ENCODE assay signal across 22 cellular contexts in the genomic region with DNA sequence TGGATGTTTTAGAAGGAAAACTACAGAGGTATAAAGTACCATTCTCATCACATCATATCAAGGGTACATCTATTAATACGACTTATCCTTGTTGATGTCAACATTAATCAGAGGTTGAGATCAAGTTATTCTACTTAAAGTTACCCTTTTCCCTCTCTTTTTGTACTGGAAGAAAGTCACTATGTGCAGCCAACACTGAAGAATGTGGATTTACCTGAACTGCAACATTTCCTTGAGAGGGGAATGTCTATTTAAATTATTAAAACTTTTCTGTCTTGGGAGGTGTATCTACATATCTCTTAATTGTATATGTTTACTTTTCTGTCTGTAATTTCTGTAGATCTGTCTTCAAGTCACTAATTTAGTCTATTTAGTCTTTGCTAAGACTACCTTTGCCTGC. TPM values are rescaled to one million over a fixed set of nuclear protein-coding genes. Genes with fewer than 3 reads are reported as not detected.
DNase-seq lines count a peak whose midpoint lies in the region; ATAC-seq, FAIRE-seq and TF ChIP-seq lines count a peak whose summit lies in the region.
"Had no signal": no experiment of that assay in that cellular context is flagged by ENCODE, and none has a peak within 500 bp of the region (broad histone marks: within the 10 kb centered on the region; RNA-seq: fewer than 3 reads in every experiment).

No MANE protein-coding gene starts in this region.

- no peak for ATAC-seq in psoas muscle
- ATAC-seq in GM18519 (IDR thresholded peaks at IDR 0.05; ENCODE audit: low FRiP score, unreplicated experiment): no peak
- ATAC-seq: CD8-positive, alpha-beta T cell; GM12878; GM23338; HCT116 had no signal

- no peaks in the 10 kb centered on the region for H3K27me3 ChIP-seq in bronchial epithelial cell (ENCODE audit: control insufficient read depth, insufficient read depth, low read length)
- H3K27me3 ChIP-seq in osteoblast (ENCODE audit: insufficient read depth, low read length): no peaks in the 10 kb centered on the region
- H3K27me3 ChIP-seq in tibial nerve: no peaks in the 10 kb centered on the region
- no peaks in the 10 kb centered on the region for H3K27me3 ChIP-seq in psoas muscle (ENCODE audit: insufficient read depth in 3 of 3, low read length in 2 of 3)
- H3K27me3 ChIP-seq: BLaER1 had no signal

- H3K4me3 ChIP-seq in bronchial epithelial cell (ENCODE audit: low read depth, low read length) (no peak overlapping the region), osteoblast (ENCODE audit: insufficient read depth, low read length) (no peak overlapping the region), tibial nerve (no peak overlapping the region), psoas muscle (no peak overlapping the region)
- H3K4me3 ChIP-seq: BLaER1, GM12878, GM23338 had no signal

- no peak overlapping the region for H3K4me2 ChIP-seq in osteoblast (ENCODE audit: insufficient read depth, low read length)
- H3K4me2 ChIP-seq: BLaER1, GM23338 had no signal

- H4K20me1 ChIP-seq in osteoblast (ENCODE audit: insufficient read depth, low read length): peaks cover 12% of the 10 kb centered on the region

- 94 to 100% methylated on average over 1 of the region's 1 CpG for WGBS in tibial nerve, 2 donors
- WGBS in psoas muscle, 3 donors: 94 to 99% (median 98%) methylated on average over 1 of the region's 1 CpG

- TF ChIP-seq CTCF in bronchial epithelial cell (IDR thresholded peaks at IDR 0.05; ENCODE audit: insufficient read depth, low read length, severe bottlenecking) (no peak), osteoblast (IDR thresholded peaks at IDR 0.05; ENCODE audit: extremely low read depth, low read depth, low read length) (no peak), tibial nerve (IDR thresholded peaks at IDR 0.05) (no peak), psoas muscle (IDR thresholded peaks at IDR 0.05) (no peak)

- intact Hi-C loops in psoas muscle (cut with DNase I): loop anchor here in 1 of 2 donors (5.0 kb wide), 1 partner anchor 37 kb away; the partner anchor contains the start of gene CLN5

- H3K4me1 ChIP-seq in osteoblast (ENCODE audit: insufficient read depth, low read length): peaks cover 27% of the 10 kb centered on the region
- H3K4me1 ChIP-seq in tibial nerve: peaks cover 0 to 20% (median 8%) of the 10 kb centered on the region in 4 donors
- peaks cover 14% of the 10 kb centered on the region for H3K4me1 ChIP-seq in psoas muscle

- FAIRE-seq in bronchial epithelial cell (lab: Jason Lieb, UNC): no peak
- FAIRE-seq: D721Med, GM12878 had no signal

- no peaks in the 10 kb centered on the region for H3K36me3 ChIP-seq in bronchial epithelial cell (ENCODE audit: control insufficient read depth, insufficient read depth, low read length)
- no peaks in the 10 kb centered on the region for H3K36me3 ChIP-seq in osteoblast (ENCODE audit: insufficient read depth, low read length)
- no peaks in the 10 kb centered on the region for H3K36me3 ChIP-seq in tibial nerve
- no peaks in the 10 kb centered on the region for H3K36me3 ChIP-seq in psoas muscle (ENCODE audit: insufficient read depth in 1 of 2, low read depth in 1 of 2)
- H3K36me3 ChIP-seq: BLaER1 had no signal

- no peak for TF ChIP-seq RAD21 in Ishikawa (IDR thresholded peaks at IDR 0.05; ENCODE audit: low read depth)

- no peak for TF ChIP-seq POLR2A in tibial nerve (IDR thresholded peaks at IDR 0.05)

- H3K9me3 ChIP-seq in osteoblast (ENCODE audit: low read depth, low read length) (no peaks in the 10 kb centered on the region), tibial nerve (no peaks in the 10 kb centered on the region), psoas muscle (no peaks in the 10 kb centered on the region)

- H3K27ac ChIP-seq in osteoblast (ENCODE audit: low read depth, low read length) (no peak overlapping the region), tibial nerve (peak overlapping the region in 2 of 4 donors; percentile 35 to 95), psoas muscle (no peak overlapping the region)
- H3K27ac ChIP-seq: 22Rv1, BLaER1, C4-2B had no signal

- no peak overlapping the region for H2AFZ ChIP-seq in osteoblast (ENCODE audit: low read length)
- H2AFZ ChIP-seq: GM23338 had no signal

- TF ChIP-seq EP300 in Ishikawa (IDR thresholded peaks at IDR 0.05; ENCODE audit: borderline replicate concordance) (no peak), tibial nerve (IDR thresholded peaks at IDR 0.05) (no peak)

- DNase-seq in bronchial epithelial cell (ENCODE audit: low read depth) (peak; percentile 19), left kidney (ENCODE audit: low read depth, low spot score) (peak; percentile 7), osteoblast (ENCODE audit: insufficient read length, low spot score, missing footprints) (peak; percentile 9), tibial nerve (ENCODE audit: low spot score in 2 of 2) (no peak), COLO829 (ENCODE audit: low spot score) (no peak), psoas muscle (no peak)
- DNase-seq: CD4-positive, CD25-positive, alpha-beta regulatory T cell; CD8-positive, alpha-beta T cell; DMS 273 treated with DMSO at 0.1 percent for 48 hours; DMS79; EL; GDM1; H9 had no signal

- peaks cover 24% of the 10 kb centered on the region for H3K79me2 ChIP-seq in osteoblast (ENCODE audit: insufficient read depth, low read length)

TF ChIP-seq in Ishikawa, 13 proteins besides CTCF, POLR2A, EP300 and RAD21:
- TF ChIP-seq YY1 (IDR thresholded peaks at IDR 0.05; ENCODE audit: low read depth) (no peak), TCF12 (IDR thresholded peaks at IDR 0.05; ENCODE audit: low read depth) (no peak), TEAD4 (IDR thresholded peaks at IDR 0.05) (peak; percentile 71), CEBPB (IDR thresholded peaks at IDR 0.05) (no peak)
- TF ChIP-seq, protein P1, sequence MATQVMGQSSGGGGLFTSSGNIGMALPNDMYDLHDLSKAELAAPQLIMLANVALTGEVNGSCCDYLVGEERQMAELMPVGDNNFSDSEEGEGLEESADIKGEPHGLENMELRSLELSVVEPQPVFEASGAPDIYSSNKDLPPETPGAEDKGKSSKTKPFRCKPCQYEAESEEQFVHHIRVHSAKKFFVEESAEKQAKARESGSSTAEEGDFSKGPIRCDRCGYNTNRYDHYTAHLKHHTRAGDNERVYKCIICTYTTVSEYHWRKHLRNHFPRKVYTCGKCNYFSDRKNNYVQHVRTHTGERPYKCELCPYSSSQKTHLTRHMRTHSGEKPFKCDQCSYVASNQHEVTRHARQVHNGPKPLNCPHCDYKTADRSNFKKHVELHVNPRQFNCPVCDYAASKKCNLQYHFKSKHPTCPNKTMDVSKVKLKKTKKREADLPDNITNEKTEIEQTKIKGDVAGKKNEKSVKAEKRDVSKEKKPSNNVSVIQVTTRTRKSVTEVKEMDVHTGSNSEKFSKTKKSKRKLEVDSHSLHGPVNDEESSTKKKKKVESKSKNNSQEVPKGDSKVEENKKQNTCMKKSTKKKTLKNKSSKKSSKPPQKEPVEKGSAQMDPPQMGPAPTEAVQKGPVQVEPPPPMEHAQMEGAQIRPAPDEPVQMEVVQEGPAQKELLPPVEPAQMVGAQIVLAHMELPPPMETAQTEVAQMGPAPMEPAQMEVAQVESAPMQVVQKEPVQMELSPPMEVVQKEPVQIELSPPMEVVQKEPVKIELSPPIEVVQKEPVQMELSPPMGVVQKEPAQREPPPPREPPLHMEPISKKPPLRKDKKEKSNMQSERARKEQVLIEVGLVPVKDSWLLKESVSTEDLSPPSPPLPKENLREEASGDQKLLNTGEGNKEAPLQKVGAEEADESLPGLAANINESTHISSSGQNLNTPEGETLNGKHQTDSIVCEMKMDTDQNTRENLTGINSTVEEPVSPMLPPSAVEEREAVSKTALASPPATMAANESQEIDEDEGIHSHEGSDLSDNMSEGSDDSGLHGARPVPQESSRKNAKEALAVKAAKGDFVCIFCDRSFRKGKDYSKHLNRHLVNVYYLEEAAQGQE (IDR thresholded peaks at IDR 0.05; ENCODE audit: low read depth): no peak

RNA-seq across cellular contexts. Expression of gene FBXL3, which starts 2.5 kb away (rescaled TPM):
- total RNA-seq in bronchial epithelial cell: 42.9 and 51.6 TPM in 2 replicates
- 69.2 and 76.0 TPM in 2 replicates for total RNA-seq in osteoblast
- total RNA-seq in tibial nerve: 100 to 1,000 TPM; 156 to 223 (median 175) TPM
- total RNA-seq in psoas muscle: 10 to 100 TPM; 23.5 to 40.4 (median 24.4) TPM
- 10 to 100 TPM; 12.5 to 41.3 (median 25.1) TPM for polyA plus RNA-seq in psoas muscle

RNA-seq across cellular contexts. Expression of gene CLN5, which starts 37.6 kb away (rescaled TPM):
- total RNA-seq in bronchial epithelial cell (21.1 and 27.0 TPM in 2 replicates), osteoblast (42.0 and 45.1 TPM in 2 replicates), tibial nerve (10 to 100 TPM; 28.8 to 47.3 (median 35.1) TPM), psoas muscle (1 to 10 TPM; 5.8 to 9.5 (median 8.9) TPM)
- polyA plus RNA-seq in psoas muscle: 10 to 100 TPM in 1 of 3 donors, 1 to 10 TPM in 2; 4.9 to 10.6 (median 8.0) TPM

Comparison
In these comparisons a context has a peak if more than half of its experiments do, and no peak if none do; other contexts are left out.
1. DNase-seq: peak in bronchial epithelial cell (single experiment), left kidney (single experiment) and osteoblast (single experiment); none in tibial nerve (0 of 2), COLO829 (single experiment) and psoas muscle (0 of 2).